Comparison of ENCODE assay signal across 8 cellular contexts in the genomic region with DNA sequence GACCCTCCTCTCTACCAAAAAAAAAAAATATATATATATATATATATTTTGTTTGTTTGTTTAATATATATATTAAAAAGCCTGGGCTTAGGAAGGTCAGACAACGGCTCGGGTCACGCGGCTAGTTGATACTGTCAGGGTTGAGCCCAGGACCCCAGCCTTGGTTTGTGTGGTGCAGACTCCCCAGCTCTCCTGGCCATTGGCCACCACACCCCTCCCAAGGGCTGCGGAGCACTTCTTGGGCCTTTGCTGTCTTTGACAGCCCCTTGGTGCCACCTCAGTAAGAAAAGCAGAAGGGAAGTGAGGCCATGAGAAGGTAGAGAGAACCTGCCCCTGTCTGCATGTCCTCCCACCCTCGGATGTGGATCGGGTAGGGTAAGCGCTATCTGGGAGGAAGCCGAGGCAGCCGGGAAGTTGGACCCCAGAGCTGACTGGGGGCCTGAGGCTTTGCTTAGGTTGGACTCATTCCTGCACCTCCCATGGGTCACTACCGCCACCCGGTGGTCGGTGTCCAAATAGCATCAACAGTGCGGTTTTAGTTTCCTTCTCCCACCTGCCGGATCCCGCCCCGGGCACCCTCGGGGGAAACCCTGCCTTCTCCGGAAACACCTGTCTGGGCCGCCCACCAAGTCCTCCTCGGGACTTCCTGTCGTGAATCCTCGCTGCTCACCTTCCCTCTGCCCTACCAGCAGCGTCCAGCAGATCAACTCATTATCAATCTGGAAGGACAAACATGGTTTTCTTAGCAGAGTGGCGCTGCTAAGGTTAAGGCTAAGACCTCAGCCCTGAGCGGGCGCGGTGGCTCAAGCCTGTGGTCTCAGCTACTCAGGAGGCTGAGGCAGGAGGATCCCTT. TPM values are rescaled to one million over a fixed set of nuclear protein-coding genes. Genes with fewer than 3 reads are reported as not detected.
DNase-seq lines count a peak whose midpoint lies in the region; ATAC-seq and TF ChIP-seq lines count a peak whose summit lies in the region.

No MANE protein-coding gene starts in this region.

- H3K4me3 ChIP-seq in Jurkat, Clone E6-1 (ENCODE audit: low read length) = peak overlapping the region; percentile 54
- H3K4me3 ChIP-seq in PC-9 = peak overlapping the region; percentile 52
- peak overlapping the region; percentile 66 for H3K4me3 ChIP-seq in fibroblast of the aortic adventitia (ENCODE audit: low read depth, low read length)
- H3K4me3 ChIP-seq in neural cell (ENCODE audit: low read length) = no peak overlapping the region

- BruUV-seq in PC-9 (replicated peaks; lab: Mats Ljungman, UMichigan) = no TSS peak

- H3K27ac ChIP-seq in PC-9 (no peak overlapping the region), neural cell (ENCODE audit: low read length) (no peak overlapping the region)

- H3K4me3 Mint-ChIP-seq in stimulated activated naive CD8-positive, alpha-beta T cell treated with anti-CD3 and anti-CD28 coated beads, Interleukin-15, amount 100 ng/mL, for 72 hours = peak overlapping the region; percentile 84 to 89

- H3K36me3 ChIP-seq in PC-9 (ENCODE audit: low read depth) = no peaks in the 10 kb centered on the region
- H3K36me3 ChIP-seq in neural cell (ENCODE audit: insufficient read depth, low read length) = no peaks in the 10 kb centered on the region

- H3F3A ChIP-seq in PC-9 (ENCODE audit: insufficient read depth, low read depth) = no peaks in the 10 kb centered on the region
- H3F3A ChIP-seq in neural cell (ENCODE audit: insufficient read depth, low read length, poor library complexity, severe bottlenecking) = no peaks in the 10 kb centered on the region

- no peaks in the 10 kb centered on the region for H3K9me3 Mint-ChIP-seq in stimulated activated naive CD8-positive, alpha-beta T cell treated with anti-CD3 and anti-CD28 coated beads, Interleukin-15, amount 100 ng/mL, for 72 hours

- TF ChIP-seq RAD21 in neural cell (conservative IDR thresholded peaks at IDR 0.05) = peak; percentile 96

- peaks cover 35% of the 10 kb centered on the region for H3K4me1 Mint-ChIP-seq in stimulated activated naive CD8-positive, alpha-beta T cell treated with anti-CD3 and anti-CD28 coated beads, Interleukin-15, amount 100 ng/mL, for 72 hours

- H3K9ac ChIP-seq in neural cell (ENCODE audit: low read length) = no peak overlapping the region

- H3K4me1 ChIP-seq in PC-9 (replicated peaks; ENCODE audit: insufficient read depth) = no peaks in the 10 kb centered on the region

- peak; percentile 98 for DNase-seq in ELF-1 (ENCODE audit: low read depth, low spot score)
- peak; percentile 92 for DNase-seq in Jurkat, Clone E6-1 (ENCODE audit: low read depth, low spot score)
- DNase-seq in PC-9 = peak; percentile 71 to 88
- peak; percentile 78 for DNase-seq in activated T-helper 1 cell treated with Interleukin-2 at 50 U/mL for 16 hours (ENCODE audit: low read depth)
- DNase-seq in fibroblast of the aortic adventitia (ENCODE audit: low read depth) = peak; percentile 66
- peak; percentile 93 to 95 for DNase-seq in stimulated activated naive CD8-positive, alpha-beta T cell treated with anti-CD3 and anti-CD28 coated beads, Interleukin-15, amount 100 ng/mL, for 72 hours

- H3K4me2 ChIP-seq in PC-9 (peak overlapping the region; percentile 83), neural cell (ENCODE audit: low read length) (no peak overlapping the region)

- intact Hi-C loops in PC-9 (cut with micrococcal nuclease; ENCODE audit: unreplicated experiment) = loop anchor here (1.0 to 10.0 kb wide), 7 partner anchors 30 to 579 kb away; a partner anchor contains a TSS

- H2AFZ ChIP-seq in PC-9 = peak overlapping the region; percentile 76
- no peak overlapping the region for H2AFZ ChIP-seq in neural cell (ENCODE audit: low read depth, low read length)

- POLR2A ChIA-PET in PC-9 (lab: Charles Lee; ENCODE audit: unreplicated experiment) = interaction anchor here (0.7 kb wide), 1 partner anchor 304 kb away, joined by 8 read pairs; no protein-coding TSS in a partner anchor

- peak; percentile 95 for TF ChIP-seq CTCF in PC-9 (conservative IDR thresholded peaks at IDR 0.05)
- TF ChIP-seq CTCF in fibroblast of the aortic adventitia (IDR thresholded peaks at IDR 0.05; ENCODE audit: insufficient read depth, low read length) = peak; percentile 88
- peak; percentile 94 for TF ChIP-seq CTCF in neural cell (IDR thresholded peaks at IDR 0.05; ENCODE audit: poor library complexity, severe bottlenecking)

- H3K9me2 ChIP-seq in PC-9 (ENCODE audit: insufficient read depth) = no peaks in the 10 kb centered on the region
- H3K9me2 ChIP-seq in neural cell (ENCODE audit: insufficient read depth, low read length) = no peaks in the 10 kb centered on the region

- CTCF ChIA-PET in PC-9 (lab: Charles Lee) = interaction anchor here (0.7 kb wide), 2 partner anchors 381 to 578 kb away, joined by 3 to 5 read pairs; no protein-coding TSS in a partner anchor

- H3K27me3 Mint-ChIP-seq in stimulated activated naive CD8-positive, alpha-beta T cell treated with anti-CD3 and anti-CD28 coated beads, Interleukin-15, amount 100 ng/mL, for 72 hours = peaks cover 8% of the 10 kb centered on the region

- H3K27ac Mint-ChIP-seq in stimulated activated naive CD8-positive, alpha-beta T cell treated with anti-CD3 and anti-CD28 coated beads, Interleukin-15, amount 100 ng/mL, for 72 hours = peak overlapping the region; percentile 8 to 95

- H3K27me3 ChIP-seq in PC-9 (ENCODE audit: insufficient read depth, low read depth) = peaks cover 20% of the 10 kb centered on the region
- H3K27me3 ChIP-seq in neural cell (ENCODE audit: insufficient read depth, low read depth, low read length) = no peaks in the 10 kb centered on the region

- no peak for TF ChIP-seq EP300 in neural cell (conservative IDR thresholded peaks at IDR 0.05; ENCODE audit: poor library complexity, severe bottlenecking)

- ATAC-seq in GM21737 (IDR thresholded peaks at IDR 0.05; ENCODE audit: unreplicated experiment) = peak; percentile 87
- peak; percentile 90 for ATAC-seq in stimulated activated naive CD8-positive, alpha-beta T cell treated with anti-CD3 and anti-CD28 coated beads, Interleukin-15, amount 100 ng/mL, for 72 hours

- no peaks in the 10 kb centered on the region for H3K9me3 ChIP-seq in PC-9 (ENCODE audit: insufficient read depth, low read depth)
- no peaks in the 10 kb centered on the region for H3K9me3 ChIP-seq in neural cell (ENCODE audit: low read length)

- H3K79me2 ChIP-seq in PC-9 (ENCODE audit: low read depth) = no peaks in the 10 kb centered on the region
- no peaks in the 10 kb centered on the region for H3K79me2 ChIP-seq in neural cell (replicated peaks; ENCODE audit: insufficient read depth, low read length)

- H4K20me1 ChIP-seq in PC-9 (ENCODE audit: insufficient read depth) (no peaks in the 10 kb centered on the region), neural cell (ENCODE audit: insufficient read depth) (no peaks in the 10 kb centered on the region)

TF ChIP-seq in neural cell, 6 proteins besides CTCF, POLR2A, EP300 and RAD21:
- TF ChIP-seq EZH2 (IDR thresholded peaks at IDR 0.05; ENCODE audit: borderline replicate concordance, insufficient read depth, low read length, poor library complexity, severe bottlenecking) = no peak
- peak; percentile 17 for TF ChIP-seq MXI1 (conservative IDR thresholded peaks at IDR 0.05; ENCODE audit: poor library complexity, severe bottlenecking)
- TF ChIP-seq SMC3 (conservative IDR thresholded peaks at IDR 0.05; ENCODE audit: poor library complexity) = peak; percentile 94

RNA-seq across cellular contexts. Expression of a gene that starts 29.8 kb away (rescaled TPM):
- 64.2 TPM for polyA plus RNA-seq in Jurkat, Clone E6-1 (2012; ENCODE audit: insufficient read depth, insufficient read length)
- 21.8 and 22.3 TPM in 2 replicates for total RNA-seq in PC-9 (2021)
- 25.7 and 54.8 TPM in 2 replicates for total RNA-seq in fibroblast of the aortic adventitia (ENCODE audit: low replicate concordance)
- polyA plus RNA-seq in neural cell = 50.8 and 58.6 TPM in 2 replicates
- 56.0 and 56.5 TPM in 2 replicates for polyA minus RNA-seq in neural cell

RNA-seq across cellular contexts. Expression of a gene that starts 49.4 kb away (rescaled TPM):
- polyA plus RNA-seq in Jurkat, Clone E6-1 (2012; ENCODE audit: insufficient read depth, insufficient read length) = not detected
- total RNA-seq in PC-9 (2021) (not detected in 2 replicates), fibroblast of the aortic adventitia (ENCODE audit: low replicate concordance) (not detected in 2 replicates)
- 8.0 and 8.2 TPM in 2 replicates for polyA plus RNA-seq in neural cell
- 21.2 and 27.7 TPM in 2 replicates for polyA minus RNA-seq in neural cell
